ENCODE assay signal across 15 cellular contexts in the genomic region with DNA sequence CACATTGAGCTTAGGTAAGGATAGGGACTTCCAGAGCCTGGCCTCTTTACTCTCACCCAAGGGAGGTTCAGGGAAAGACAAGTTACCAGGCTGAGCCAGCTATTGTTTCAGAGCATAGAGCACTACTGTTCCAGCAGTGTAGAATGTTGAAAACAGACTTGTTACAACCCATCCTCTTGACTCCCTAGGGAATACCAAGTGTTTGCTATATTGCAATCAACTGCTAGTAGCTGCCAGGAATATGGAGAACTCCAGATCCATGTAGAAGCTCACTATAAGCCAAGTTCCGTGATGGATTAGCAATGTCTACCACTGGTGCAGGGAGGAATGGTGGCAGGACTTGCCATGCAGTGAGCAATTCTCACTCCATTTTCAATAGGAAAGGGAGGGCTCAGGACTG.
"Had no signal": no experiment of that assay in that cellular context is flagged by ENCODE, and none has a peak within 500 bp of the region (broad histone marks: within the 10 kb centered on the region; RNA-seq: fewer than 3 reads in every experiment).

No MANE protein-coding gene starts in this region.

- H3K27me3 ChIP-seq: neutrophil, right lobe of liver, testis had no signal

- H3K9me3 ChIP-seq: neutrophil, pancreas, right lobe of liver, stomach, testis had no signal

- H3K4me3 ChIP-seq: dorsolateral prefrontal cortex, lung, pancreas, right lobe of liver, smooth muscle cell, stomach, testis had no signal

- H3K4me1 ChIP-seq: pancreas, right lobe of liver, stomach, testis had no signal

- H3K36me3 ChIP-seq: neutrophil, pancreas, right lobe of liver, stomach had no signal

- H3K4me2 ChIP-seq: smooth muscle cell had no signal

- ATAC-seq: activated CD4-positive, alpha-beta T cell treated with anti-CD3 and anti-CD28 coated beads for 36 hours; natural killer cell treated with Interleukin-12 subunit alpha and Interleukin-12 subunit beta and Interleukin-15 and Interleukin-18, amount 100 ng/mL, for 72 hours had no signal

- DNase-seq: activated CD4-positive, alpha-beta memory T cell treated with anti-CD3 and anti-CD28 coated beads for 36 hours; activated T-cell treated with anti-CD3 and anti-CD28 coated beads for 4 hours; foreskin melanocyte; kidney; right lobe of liver; stimulated activated CD4-positive, alpha-beta T cell treated with anti-CD3 and anti-CD28 coated beads, Interleukin-4, amount 100 ng/mL, for 1 hour; stomach had no signal

- H3K27ac ChIP-seq: dorsolateral prefrontal cortex, neutrophil, pancreas, right lobe of liver, stomach, testis had no signal
